ENCODE assay signal across 8 cellular contexts in the genomic region with DNA sequence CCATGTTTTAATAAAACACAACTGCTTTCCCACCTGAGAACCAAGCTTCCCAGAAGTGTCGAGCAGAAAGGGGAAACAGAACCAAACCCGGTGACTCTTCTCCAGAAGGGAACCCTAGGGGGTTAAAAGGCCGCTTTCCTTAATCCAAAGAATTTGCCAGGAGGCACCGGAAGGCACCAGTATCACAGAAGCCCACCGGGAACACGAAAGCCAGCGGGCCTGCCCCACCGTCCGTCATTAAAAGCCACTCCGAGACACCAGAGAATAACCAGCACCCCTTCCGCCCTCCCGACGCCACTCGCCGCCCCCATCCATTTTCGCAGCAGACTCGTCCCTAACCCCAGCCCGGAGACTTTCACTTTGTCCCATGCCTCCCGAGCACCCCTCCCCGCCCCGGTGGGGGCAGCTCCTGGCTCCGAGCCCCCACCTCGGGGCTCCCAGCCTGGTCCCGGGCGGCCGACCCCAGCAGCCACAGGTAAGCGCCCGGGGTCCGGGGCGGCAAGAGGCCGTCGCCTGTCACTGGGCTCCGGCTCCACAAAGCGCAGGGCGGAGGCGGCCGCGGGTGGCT.
DNase-seq lines count a peak whose midpoint lies in the region; ATAC-seq lines count a peak whose summit lies in the region.

No MANE protein-coding gene starts in this region.

- peak; percentile 40 for DNase-seq in ELR (ENCODE audit: low read depth)
- DNase-seq in NAMALWA (ENCODE audit: low spot score) = peak; percentile 55
- DNase-seq in activated T-cell treated with anti-CD3 and anti-CD28 coated beads, Interleukin-2, amount 50 U/mL, for 72 hours = peak; percentile 52 to 55
- peak in 34 of 42 donors; percentile 14 to 72 (median 46) for DNase-seq in head of caudate nucleus
- peak; percentile 65 for DNase-seq in retina
- DNase-seq in SW 1271 (lab: John Stamatoyannopoulos, UW) = no peak
- no peak for DNase-seq in globus pallidus (ENCODE audit: low spot score)

- H3K27ac Mint-ChIP-seq in activated T-cell treated with anti-CD3 and anti-CD28 coated beads, Interleukin-2, amount 50 U/mL, for 72 hours = no peak overlapping the region

- ATAC-seq in activated T-cell treated with anti-CD3 and anti-CD28 coated beads, Interleukin-2, amount 50 U/mL, for 72 hours (replicated peaks in 1 of 2) = peak; percentile 7 to 20
- no peak for ATAC-seq in GM19463 (IDR thresholded peaks at IDR 0.05; ENCODE audit: unreplicated experiment)

- H3K4me1 Mint-ChIP-seq in activated T-cell treated with anti-CD3 and anti-CD28 coated beads, Interleukin-2, amount 50 U/mL, for 72 hours (ENCODE audit: low read depth) = peaks cover 42% of the 10 kb centered on the region

- H3K9me3 Mint-ChIP-seq in activated T-cell treated with anti-CD3 and anti-CD28 coated beads, Interleukin-2, amount 50 U/mL, for 72 hours = no peaks in the 10 kb centered on the region

- no peaks in the 10 kb centered on the region for H3K27me3 Mint-ChIP-seq in activated T-cell treated with anti-CD3 and anti-CD28 coated beads, Interleukin-2, amount 50 U/mL, for 72 hours (ENCODE audit: low read depth)

- intact Hi-C loops in head of caudate nucleus (cut with DNase I) = no loop called here

- H3K36me3 Mint-ChIP-seq in activated T-cell treated with anti-CD3 and anti-CD28 coated beads, Interleukin-2, amount 50 U/mL, for 72 hours (ENCODE audit: insufficient read depth in 2 of 2) = peaks cover 1 to 18% of the 10 kb centered on the region in 2 donors

- no peak overlapping the region for H3K4me3 Mint-ChIP-seq in activated T-cell treated with anti-CD3 and anti-CD28 coated beads, Interleukin-2, amount 50 U/mL, for 72 hours

Comparison
In these comparisons a context has a peak if more than half of its experiments do, and no peak if none do; other contexts are left out.
1. DNase-seq: peak in ELR (single experiment), NAMALWA (single experiment), activated T-cell treated with anti-CD3 and anti-CD28 coated beads, Interleukin-2, amount 50 U/mL, for 72 hours (2 of 2), head of caudate nucleus (34 of 42) and retina (single experiment); none in SW 1271 (0 of 2) and globus pallidus (single experiment).